Comparison of ENCODE assay signal across 18 cellular contexts in the genomic region with DNA sequence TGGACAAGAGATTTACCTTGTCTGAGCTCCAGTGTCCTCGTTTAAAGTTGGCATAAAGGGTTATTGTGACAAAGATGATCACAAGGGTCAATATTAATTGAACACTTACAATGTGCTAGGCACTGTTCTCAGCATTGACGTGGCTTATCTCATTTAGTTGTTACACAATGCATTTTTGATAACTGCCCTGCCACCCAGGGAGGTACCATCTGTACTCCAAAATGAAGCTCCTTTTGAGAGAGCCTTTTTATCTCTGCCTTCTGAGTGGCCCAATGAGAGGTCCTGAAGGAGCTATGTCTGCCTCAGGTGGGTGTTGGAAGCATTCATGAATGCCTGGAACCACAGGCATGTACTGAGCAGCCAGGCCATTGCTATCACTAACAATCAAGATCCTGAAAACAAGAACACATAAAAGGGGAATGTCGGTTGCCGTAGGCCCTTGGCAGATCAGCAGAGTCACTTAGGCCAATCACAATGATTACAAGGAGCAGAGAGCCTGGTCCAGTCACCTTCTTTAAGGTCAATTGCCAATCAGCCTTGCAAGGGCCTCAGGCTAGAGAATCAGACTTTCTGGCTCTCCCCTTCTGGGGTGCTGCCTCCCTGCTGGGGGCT.
DNase-seq lines count a peak whose midpoint lies in the region; ATAC-seq and TF ChIP-seq lines count a peak whose summit lies in the region.
"Had no signal": no experiment of that assay in that cellular context is flagged by ENCODE, and none has a peak within 500 bp of the region (broad histone marks: within the 10 kb centered on the region; RNA-seq: fewer than 3 reads in every experiment).

No MANE protein-coding gene starts in this region.

- H3K27me3 Mint-ChIP-seq in WTC11 (ENCODE audit: low read depth), result no peaks in the 10 kb centered on the region

- H3K9me3 Mint-ChIP-seq in WTC11, result peaks cover 13% of the 10 kb centered on the region
- H3K9me3 Mint-ChIP-seq: CD4-positive, alpha-beta memory T cell had no signal

- no peaks in the 10 kb centered on the region for H3K36me3 ChIP-seq in kidney epithelial cell (ENCODE audit: control insufficient read depth, insufficient read depth, low read length)
- H3K36me3 ChIP-seq: BE2C had no signal

- H3K36me3 Mint-ChIP-seq in WTC11, result 0 out of 2 replicates have a peak, but pooled peaks cover 6% of the 10 kb centered on the region
- H3K36me3 Mint-ChIP-seq: CD4-positive, alpha-beta memory T cell; IgD-negative memory B cell had no signal

- H3K27me3 ChIP-seq in kidney epithelial cell (ENCODE audit: control insufficient read depth, insufficient read depth, low read length), result no peaks in the 10 kb centered on the region
- H3K27me3 ChIP-seq: BE2C had no signal

- H3K4me1 Mint-ChIP-seq in WTC11, result peaks cover 12% of the 10 kb centered on the region
- H3K4me1 Mint-ChIP-seq: CD4-positive, alpha-beta memory T cell had no signal

- H3K4me3 Mint-ChIP-seq in WTC11, result no peak overlapping the region
- H3K4me3 Mint-ChIP-seq: CD4-positive, alpha-beta memory T cell; IgD-negative memory B cell had no signal

- POLR2A ChIA-PET in WTC11 (lab: Charles Lee), result interaction anchor here (0.6 kb wide), 1 partner anchor 59 kb away, joined by 3 read pairs; no protein-coding TSS in a partner anchor

- no peak overlapping the region for H3K4me3 ChIP-seq in kidney epithelial cell (ENCODE audit: low read depth, low read length)
- H3K4me3 ChIP-seq: GM12878 had no signal

- H3K27ac Mint-ChIP-seq in WTC11, result no peak overlapping the region
- H3K27ac Mint-ChIP-seq: CD4-positive, alpha-beta memory T cell; IgD-negative memory B cell had no signal

- CTCF ChIA-PET in WTC11 (lab: Charles Lee), result interaction anchor here (0.6 to 1.0 kb wide), 2 partner anchors 33 to 74 kb away, joined by 3 read pairs; no protein-coding TSS in a partner anchor

- peak; percentile 25 for DNase-seq in NCI-H1092 treated with DMSO at 0.1 percent for 48 hours (lab: John Stamatoyannopoulos, UW)
- DNase-seq in NCI-H1092 (lab: John Stamatoyannopoulos, UW), result no peak
- peak; percentile 86 for DNase-seq in ELF-1 (ENCODE audit: low read depth, low spot score)
- no peak for DNase-seq in WTC11 (ENCODE audit: low spot score)
- DNase-seq in kidney epithelial cell (ENCODE audit: low read depth), result peak; percentile 26
- no peak for DNase-seq in superior temporal gyrus (ENCODE audit: extremely low spot score)
- DNase-seq in iPS-NIHi7 (ENCODE audit: extremely low spot score), result no peak
- no peak for DNase-seq in NCI-H345 treated with DMSO at 0.1 percent for 48 hours (lab: John Stamatoyannopoulos, UW; ENCODE audit: unreplicated experiment)
- DNase-seq: 8988T; BE2C; CD4-positive, alpha-beta memory T cell; DMS79 treated with DMSO at 0.1 percent for 48 hours; GDM1; HCEC 1CT; NCI-H1436; NCI-H2029 had no signal

- no peak for ATAC-seq in WTC11
- ATAC-seq: GM12878 had no signal

- TF ChIP-seq CTCF in WTC11 (IDR thresholded peaks at IDR 0.05) (no peak), kidney epithelial cell (IDR thresholded peaks at IDR 0.05; ENCODE audit: insufficient read depth, low read length, poor library complexity, severe bottlenecking) (no peak)

TF ChIP-seq in WTC11, 78 proteins besides CTCF, POLR2A, EP300 and RAD21:
- no peak for TF ChIP-seq ZNF423 (CRISPR knock-in tag; IDR thresholded peaks at IDR 0.05)
- 0 out of 2 replicates have a peak, but pooled peaks have one; percentile 29 for TF ChIP-seq SMAD3 (CRISPR knock-in tag; IDR thresholded peaks at IDR 0.05; ENCODE audit: borderline replicate concordance)
TF ChIP-seq in WTC11: peak in this region for 1.

Comparison
In these comparisons a context has a peak if more than half of its experiments do, and no peak if none do; other contexts are left out.
1. DNase-seq: peak in NCI-H1092 treated with DMSO at 0.1 percent for 48 hours (single experiment), ELF-1 (single experiment) and kidney epithelial cell (single experiment); none in NCI-H1092 (single experiment), WTC11 (single experiment), superior temporal gyrus (single experiment), iPS-NIHi7 (single experiment) and NCI-H345 treated with DMSO at 0.1 percent for 48 hours (single experiment).